8 cellular contexts compared by ENCODE assay signal in the genomic region with DNA sequence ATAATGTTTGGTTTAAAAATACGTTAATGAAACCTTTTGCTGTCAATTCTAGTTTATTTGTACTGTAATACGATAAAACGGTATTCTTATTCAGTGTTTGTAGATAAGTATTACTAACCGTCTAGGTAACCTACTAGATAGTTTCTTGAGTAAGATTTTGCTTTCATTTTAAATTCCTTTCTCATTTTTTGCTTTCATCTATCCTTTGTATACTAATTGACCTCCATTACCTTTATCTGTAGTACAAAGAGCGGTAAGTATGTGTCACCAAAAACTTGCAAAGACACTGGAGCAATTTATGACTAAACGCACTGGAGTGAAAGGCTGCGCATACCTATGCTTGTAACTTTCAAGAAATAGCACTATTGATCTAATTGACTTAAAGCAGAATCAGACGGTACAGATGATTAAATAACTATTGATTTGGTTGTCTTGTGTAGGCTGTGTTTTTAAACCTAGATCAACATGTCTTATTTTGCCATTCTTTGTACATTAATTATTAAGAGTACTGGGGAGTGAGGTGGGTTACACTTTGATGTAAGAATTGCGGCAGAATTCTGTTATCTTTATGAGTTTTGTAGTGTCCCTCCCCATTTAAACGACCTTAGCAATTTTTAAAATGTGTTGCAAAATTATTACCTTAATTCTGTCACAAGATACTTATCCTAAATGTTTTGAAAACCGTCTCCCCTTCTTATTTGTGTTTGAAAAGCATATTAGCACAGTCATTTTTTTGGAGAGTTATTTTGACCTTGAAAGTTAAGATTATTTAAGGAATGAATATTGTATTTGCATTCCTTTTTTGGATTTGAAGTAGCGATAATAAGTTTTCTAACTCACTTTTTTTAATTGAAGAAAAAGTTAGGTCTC. TPM values are rescaled to one million over a fixed set of nuclear protein-coding genes. Genes with fewer than 3 reads are reported as not detected.
A peak's percentile ranks its signal among the peaks of the same experiment; 100 is the strongest.
DNase-seq lines count a peak whose midpoint lies in the region; ATAC-seq and TF ChIP-seq lines count a peak whose summit lies in the region.

No MANE protein-coding gene starts in this region.

- H3K9me3 Mint-ChIP-seq in activated naive CD4-positive, alpha-beta T cell treated with anti-CD3 and anti-CD28 coated beads for 36 hours = no peaks in the 10 kb centered on the region

- TF ChIP-seq CTCF in cardiac muscle cell (IDR thresholded peaks at IDR 0.05; ENCODE audit: low read depth, low read length) = no peak

- H3K4me1 ChIP-seq in cardiac muscle cell (ENCODE audit: low read depth) = peaks cover 47% of the 10 kb centered on the region

- intact Hi-C loops in left ventricle myocardium superior (cut with micrococcal nuclease) = no loop called here
- intact Hi-C loops in activated naive CD4-positive, alpha-beta T cell treated with anti-CD3 and anti-CD28 coated beads for 36 hours (cut with micrococcal nuclease) = loop anchor here (1.0 to 10.0 kb wide), 6 partner anchors 23 to 1454 kb away; a partner anchor contains a TSS

- CTCF ChIA-PET in activated naive CD4-positive, alpha-beta T cell treated with anti-CD3 and anti-CD28 coated beads for 36 hours (lab: Charles Lee) = interaction anchor here (0.6 kb wide), 1 partner anchor 391 kb away, joined by 3 read pairs; no protein-coding TSS in a partner anchor

- peaks cover 2% of the 10 kb centered on the region for H3K27me3 Mint-ChIP-seq in activated naive CD4-positive, alpha-beta T cell treated with anti-CD3 and anti-CD28 coated beads for 36 hours (ENCODE audit: low read depth)

- H3K27ac Mint-ChIP-seq in activated naive CD4-positive, alpha-beta T cell treated with anti-CD3 and anti-CD28 coated beads for 36 hours = peak overlapping the region; percentile 92

- no peaks in the 10 kb centered on the region for H3K27me3 ChIP-seq in cardiac muscle cell

- no peaks in the 10 kb centered on the region for H3K36me3 ChIP-seq in cardiac muscle cell

- no peaks in the 10 kb centered on the region for H3K9me3 ChIP-seq in cardiac muscle cell (ENCODE audit: low read depth)
- no peaks in the 10 kb centered on the region for H3K9me3 ChIP-seq in iPS-18c (ENCODE audit: control insufficient read depth, insufficient read depth, low read length)

- ATAC-seq in left ventricle myocardium superior (no peak), esophagus mucosa (no peak), GM21619 (IDR thresholded peaks at IDR 0.05; ENCODE audit: unreplicated experiment) (no peak)
- ATAC-seq in stimulated activated naive CD8-positive, alpha-beta T cell treated with anti-CD3 and anti-CD28 coated beads, Interleukin-15, Interleukin-2, amounts not matched to agents 100 U/mL and 50 U/mL, for 24 hours = peak; percentile 64

- H3K4me3 ChIP-seq in cardiac muscle cell (peak overlapping the region; percentile 83), iPS-18c (ENCODE audit: insufficient read depth, low read depth, low read length) (peak overlapping the region; percentile 83; the same call in 1 of the 2 replicates)

- peak; percentile 15 to 19 for DNase-seq in cardiac muscle cell (ENCODE audit: low read depth in 1 of 2, low spot score in 1 of 2)
- no peak for DNase-seq in left ventricle myocardium superior
- peak; percentile 60 for DNase-seq in activated naive CD4-positive, alpha-beta T cell treated with anti-CD3 and anti-CD28 coated beads for 36 hours
- DNase-seq in stimulated activated naive CD8-positive, alpha-beta T cell treated with anti-CD3 and anti-CD28 coated beads, Interleukin-15, Interleukin-2, amounts not matched to agents 100 U/mL and 50 U/mL, for 24 hours = no peak
- DNase-seq in NK-92 treated with Interleukin-12 subunit alpha and Interleukin-12 subunit beta, amount 100 ng/mL, for 24 hours (lab: John Stamatoyannopoulos, UW) = no peak

- peaks cover 3% of the 10 kb centered on the region for H3K36me3 Mint-ChIP-seq in activated naive CD4-positive, alpha-beta T cell treated with anti-CD3 and anti-CD28 coated beads for 36 hours (ENCODE audit: low read depth)

- peak overlapping the region; percentile 95 for H3K4me3 Mint-ChIP-seq in activated naive CD4-positive, alpha-beta T cell treated with anti-CD3 and anti-CD28 coated beads for 36 hours

- peaks cover 48% of the 10 kb centered on the region for H3K4me1 Mint-ChIP-seq in activated naive CD4-positive, alpha-beta T cell treated with anti-CD3 and anti-CD28 coated beads for 36 hours (ENCODE audit: low read depth)

- H3K27ac ChIP-seq in cardiac muscle cell = peak overlapping the region; percentile 96

RNA-seq across cellular contexts. Expression of a gene that starts 1.9 kb away (rescaled TPM):
- total RNA-seq in cardiac muscle cell (63.0 and 77.5 TPM in 2 replicates), left ventricle myocardium superior (263 TPM), esophagus mucosa (111 TPM)
- 12.9 and 26.6 TPM in 2 replicates for polyA plus RNA-seq in cardiac muscle cell
- 10 to 100 TPM; 37.0 to 38.5 TPM for total RNA-seq in activated naive CD4-positive, alpha-beta T cell treated with anti-CD3 and anti-CD28 coated beads for 36 hours

Comparison
In these comparisons a context has a peak if more than half of its experiments do, and no peak if none do; other contexts are left out.
1. DNase-seq: peak in cardiac muscle cell (2 of 2) and activated naive CD4-positive, alpha-beta T cell treated with anti-CD3 and anti-CD28 coated beads for 36 hours (single experiment); none in left ventricle myocardium superior (single experiment), stimulated activated naive CD8-positive, alpha-beta T cell treated with anti-CD3 and anti-CD28 coated beads, Interleukin-15, Interleukin-2, amounts not matched to agents 100 U/mL and 50 U/mL, for 24 hours (single experiment) and NK-92 treated with Interleukin-12 subunit alpha and Interleukin-12 subunit beta, amount 100 ng/mL, for 24 hours (single experiment).